Comparison of ENCODE assay signal across 18 cellular contexts in the genomic region with DNA sequence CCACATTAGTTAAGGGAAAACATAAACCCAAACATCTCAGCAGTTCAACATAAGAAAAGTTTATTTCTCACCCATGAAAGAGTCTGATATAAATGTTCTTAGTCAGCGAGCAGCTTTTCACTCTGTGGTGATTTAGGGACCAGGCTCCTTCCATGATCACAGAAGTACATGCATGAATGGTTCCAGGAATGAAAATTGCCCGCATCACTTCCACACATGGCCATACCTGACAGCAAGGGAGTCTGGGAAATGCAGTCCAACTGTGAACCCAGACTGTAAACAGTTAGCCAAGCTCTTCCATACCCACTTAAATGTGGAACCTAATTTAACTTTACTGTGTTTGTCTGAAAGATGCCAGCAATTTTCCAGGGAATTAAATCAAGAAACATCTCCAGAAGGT.
DNase-seq lines count a peak whose midpoint lies in the region; ATAC-seq and TF ChIP-seq lines count a peak whose summit lies in the region.
"Had no signal": no experiment of that assay in that cellular context is flagged by ENCODE, and none has a peak within 500 bp of the region (broad histone marks: within the 10 kb centered on the region; RNA-seq: fewer than 3 reads in every experiment).

No MANE protein-coding gene starts in this region.

- no peak for TF ChIP-seq CTCF in parathyroid adenoma (IDR thresholded peaks at IDR 0.05)

- H3K9me3 ChIP-seq in Karpas-422 (ENCODE audit: low read length) (no peaks in the 10 kb centered on the region), parathyroid adenoma (ENCODE audit: control insufficient read depth, low read length) (no peaks in the 10 kb centered on the region)
- H3K9me3 ChIP-seq: BLaER1 treated with 17β-estradiol and CSF1 and Interleukin-3, amounts not matched to agents 10 nM and 100 nM had no signal

- no peak overlapping the region for H3K4me2 ChIP-seq in Karpas-422 (ENCODE audit: low read depth, low read length, poor library complexity, severe bottlenecking)
- no peak overlapping the region for H3K4me2 ChIP-seq in parathyroid adenoma (ENCODE audit: low read length)

- H3K27me3 ChIP-seq in Karpas-422 (ENCODE audit: low read length) (no peaks in the 10 kb centered on the region), parathyroid adenoma (ENCODE audit: control insufficient read depth, insufficient read depth, low read length) (no peaks in the 10 kb centered on the region)
- H3K27me3 ChIP-seq: BLaER1 treated with 17β-estradiol and CSF1 and Interleukin-3, amounts not matched to agents 10 nM and 100 nM had no signal

- no peaks in the 10 kb centered on the region for H3K4me1 ChIP-seq in Karpas-422 (ENCODE audit: low read length)
- H3K4me1 ChIP-seq in parathyroid adenoma = no peaks in the 10 kb centered on the region

- peak; percentile 11 for DNase-seq in NCI-H345 (lab: John Stamatoyannopoulos, UW)
- DNase-seq in NCI-H345 treated with DMSO at 0.1 percent for 48 hours (lab: John Stamatoyannopoulos, UW; ENCODE audit: unreplicated experiment) = no peak
- peak; percentile 9 for DNase-seq in Karpas-422
- peak; percentile 34 for DNase-seq in kidney glomerular epithelial cell (lab: John Stamatoyannopoulos, UW)
- DNase-seq in HCEC 1CT = no peak
- no peak for DNase-seq in NCI-H2196 treated with DMSO at 0.1 percent for 48 hours (lab: John Stamatoyannopoulos, UW; ENCODE audit: unreplicated experiment)
- DNase-seq: 8988T; AML-193; Calu3; CD4-positive, CD25-positive, alpha-beta regulatory T cell; DMS153; DMS79 treated with DMSO at 0.1 percent for 48 hours; EL had no signal

- H2AFZ ChIP-seq in Karpas-422 (ENCODE audit: low read length) = no peak overlapping the region
- H2AFZ ChIP-seq in parathyroid adenoma = peak overlapping the region; percentile 20

- H3K27ac ChIP-seq in Karpas-422 (ENCODE audit: low read length) = no peak overlapping the region
- H3K27ac ChIP-seq in parathyroid adenoma = no peak overlapping the region
- H3K27ac ChIP-seq: HL-60 had no signal

- no peak overlapping the region for H3K4me3 ChIP-seq in Karpas-422 (ENCODE audit: low read length)
- no peak overlapping the region for H3K4me3 ChIP-seq in parathyroid adenoma (ENCODE audit: low read depth, low read length)
- H3K4me3 ChIP-seq: BLaER1 treated with 17β-estradiol and CSF1 and Interleukin-3, amounts not matched to agents 10 nM and 100 nM had no signal

- no peak overlapping the region for H3K9ac ChIP-seq in Karpas-422 (ENCODE audit: low read length)
- no peak overlapping the region for H3K9ac ChIP-seq in parathyroid adenoma
- H3K9ac ChIP-seq: BLaER1 treated with 17β-estradiol and CSF1 and Interleukin-3, amounts not matched to agents 10 nM and 100 nM had no signal

- no peaks in the 10 kb centered on the region for H3K9me2 ChIP-seq in Karpas-422 (replicated peaks; ENCODE audit: insufficient read depth, low read length)

- H3K36me3 ChIP-seq in Karpas-422 (ENCODE audit: insufficient read depth, low read length) = no peaks in the 10 kb centered on the region
- H3K36me3 ChIP-seq in parathyroid adenoma (ENCODE audit: control insufficient read depth, insufficient read depth, low read length) = no peaks in the 10 kb centered on the region
- H3K36me3 ChIP-seq: BLaER1 treated with 17β-estradiol and CSF1 and Interleukin-3, amounts not matched to agents 10 nM and 100 nM had no signal

- ATAC-seq in HG03025 (IDR thresholded peaks at IDR 0.05; ENCODE audit: low FRiP score, unreplicated experiment) = no peak
- ATAC-seq: HCT116 had no signal

- H3K79me2 ChIP-seq in Karpas-422 (ENCODE audit: low read length) (no peaks in the 10 kb centered on the region), parathyroid adenoma (no peaks in the 10 kb centered on the region)

- H4K20me1 ChIP-seq in Karpas-422 (ENCODE audit: insufficient read depth, low read depth, low read length) = no peaks in the 10 kb centered on the region
- H4K20me1 ChIP-seq: BLaER1 treated with 17β-estradiol and CSF1 and Interleukin-3, amounts not matched to agents 10 nM and 100 nM had no signal

Comparison
In these comparisons a context has a peak if more than half of its experiments do, and no peak if none do; other contexts are left out.
1. DNase-seq: peak in NCI-H345 (single experiment), Karpas-422 (single experiment) and kidney glomerular epithelial cell (single experiment); none in NCI-H345 treated with DMSO at 0.1 percent for 48 hours (single experiment), HCEC 1CT (single experiment) and NCI-H2196 treated with DMSO at 0.1 percent for 48 hours (single experiment).